In the genomic region with DNA sequence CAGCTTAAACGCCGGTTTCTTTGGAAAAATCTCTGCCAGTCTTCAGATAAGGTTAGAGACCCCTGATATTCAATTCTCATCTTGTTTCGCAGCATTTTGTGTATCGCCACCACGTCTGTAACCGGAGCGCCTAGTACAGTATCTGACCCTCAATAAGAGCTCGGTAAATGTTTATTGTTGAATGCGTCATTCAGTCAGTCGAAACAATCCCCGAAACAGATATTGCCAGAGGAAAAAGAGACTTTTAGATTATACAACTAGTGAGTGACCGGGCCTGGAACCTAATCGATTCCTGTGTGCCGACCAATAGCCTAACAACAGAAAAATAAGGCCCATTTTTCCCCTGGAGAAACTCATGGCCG, we compare ENCODE assay signal across 8 cellular contexts. TPM values are rescaled to one million over a fixed set of nuclear protein-coding genes. Genes with fewer than 3 reads are reported as not detected.
DNase-seq lines count a peak whose midpoint lies in the region; ATAC-seq and TF ChIP-seq lines count a peak whose summit lies in the region.

No MANE protein-coding gene starts in this region.

- no peak for ATAC-seq in left lung
- ATAC-seq in HG02588 (IDR thresholded peaks at IDR 0.05; ENCODE audit: unreplicated experiment): no peak

- H3K4me3 ChIP-seq in adrenal gland: peak overlapping the region; percentile 40 to 83 (median 70)
- peak overlapping the region; percentile 67 to 77 for H3K4me3 ChIP-seq in left lung
- peak overlapping the region; percentile 60 to 94 for H3K4me3 ChIP-seq in testis

- no peaks in the 10 kb centered on the region for H3K36me3 ChIP-seq in adrenal gland (replicated peaks in 1 of 2)
- H3K36me3 ChIP-seq in left lung: no peaks in the 10 kb centered on the region
- H3K36me3 ChIP-seq in testis (ENCODE audit: low read depth, missing control alignments): no peaks in the 10 kb centered on the region

- intact Hi-C loops in adrenal gland (cut with DNase I): no loop called here
- intact Hi-C loops in left lung (cut with DNase I): loop anchor here in 1 of 2 donors (10.0 kb wide), 1 partner anchor 191 kb away; a partner anchor contains a TSS
- intact Hi-C loops in testis (cut with DNase I; ENCODE audit: low total_unique reads): loop anchor here (10.0 kb wide), 1 partner anchor 191 kb away; a partner anchor contains a TSS

- 4 to 9% (median 8%) methylated on average over 15 of the region's 15 CpGs for WGBS in adrenal gland, 4 donors
- 2 to 5% methylated on average over 15 of the region's 15 CpGs for WGBS in testis, 2 donors

- H3K9me3 ChIP-seq in adrenal gland (replicated peaks in 1 of 3) (no peaks in the 10 kb centered on the region), left lung (no peaks in the 10 kb centered on the region), testis (no peaks in the 10 kb centered on the region)

- no peak for TF ChIP-seq POLR2A in adrenal gland (IDR thresholded peaks at IDR 0.05)
- no peak for TF ChIP-seq POLR2A in testis (IDR thresholded peaks at IDR 0.05)

- H3K27me3 Mint-ChIP-seq in activated CD4-positive, alpha-beta T cell treated with anti-CD3 and anti-CD28 coated beads, Interleukin-2, amount 10 ng/mL, durations not matched to agents 7 days and 5 days: no peaks in the 10 kb centered on the region

- POLR2A ChIA-PET in activated CD4-positive, alpha-beta T cell treated with anti-CD3 and anti-CD28 coated beads, Interleukin-2, amount 10 ng/mL, durations not matched to agents 7 days and 5 days (lab: Charles Lee): no interaction called here

- CTCF ChIA-PET in activated CD4-positive, alpha-beta T cell treated with anti-CD3 and anti-CD28 coated beads, Interleukin-2, amount 10 ng/mL, durations not matched to agents 7 days and 5 days (lab: Charles Lee): interaction anchor here (1.2 to 3.2 kb wide), 4 partner anchors 10 to 197 kb away, joined by 3 to 12 read pairs (median 4); a partner anchor contains a TSS

- peak overlapping the region; percentile 97 for H3K27ac Mint-ChIP-seq in activated CD4-positive, alpha-beta T cell treated with anti-CD3 and anti-CD28 coated beads, Interleukin-2, amount 10 ng/mL, durations not matched to agents 7 days and 5 days

- H3K27me3 ChIP-seq in adrenal gland: no peaks in the 10 kb centered on the region
- no peaks in the 10 kb centered on the region for H3K27me3 ChIP-seq in left lung
- no peaks in the 10 kb centered on the region for H3K27me3 ChIP-seq in testis

- H3K27ac ChIP-seq in adrenal gland: peak overlapping the region in 3 of 5 donors; percentile 67 to 83 (median 80)
- H3K27ac ChIP-seq in left lung: peak overlapping the region in 1 of 2 donors; percentile 68
- H3K27ac ChIP-seq in testis: peak overlapping the region; percentile 78 to 79

- peaks cover 12% of the 10 kb centered on the region for H3K36me3 Mint-ChIP-seq in activated CD4-positive, alpha-beta T cell treated with anti-CD3 and anti-CD28 coated beads, Interleukin-2, amount 10 ng/mL, durations not matched to agents 7 days and 5 days (ENCODE audit: low read depth)

- no peak for DNase-seq in activated CD4-positive, alpha-beta T cell treated with anti-CD3 and anti-CD28 coated beads, Interleukin-2, amount 10 ng/mL, durations not matched to agents 7 days and 5 days
- DNase-seq in activated CD4-positive, alpha-beta T cell treated with anti-CD3 and anti-CD28 coated beads for 4 hours: no peak
- DNase-seq in adrenal gland (no peak), left lung (no peak), testis (no peak), NCI-H2107 treated with DMSO at 0.1 percent for 48 hours (lab: John Stamatoyannopoulos, UW; ENCODE audit: unreplicated experiment) (no peak)
- no peak for DNase-seq in stimulated activated naive CD4-positive, alpha-beta T cell treated with Interleukin-2 at 50 U/mL for 16 hours (lab: John Stamatoyannopoulos, UW)

- H3K4me1 ChIP-seq in adrenal gland (replicated peaks in 1 of 2) (peaks cover 6 to 14% of the 10 kb centered on the region in 2 donors), left lung (peaks cover 3 to 25% of the 10 kb centered on the region in 2 donors), testis (peaks cover 9% of the 10 kb centered on the region)

- peak overlapping the region; percentile 89 for H3K4me3 Mint-ChIP-seq in activated CD4-positive, alpha-beta T cell treated with anti-CD3 and anti-CD28 coated beads, Interleukin-2, amount 10 ng/mL, durations not matched to agents 7 days and 5 days

- no peak for TF ChIP-seq CTCF in adrenal gland (IDR thresholded peaks at IDR 0.05)
- no peak for TF ChIP-seq CTCF in left lung (IDR thresholded peaks at IDR 0.05)
- no peak for TF ChIP-seq CTCF in testis (IDR thresholded peaks at IDR 0.05)

- peaks cover 2% of the 10 kb centered on the region for H3K9me3 Mint-ChIP-seq in activated CD4-positive, alpha-beta T cell treated with anti-CD3 and anti-CD28 coated beads, Interleukin-2, amount 10 ng/mL, durations not matched to agents 7 days and 5 days

- peaks cover 50% of the 10 kb centered on the region for H3K4me1 Mint-ChIP-seq in activated CD4-positive, alpha-beta T cell treated with anti-CD3 and anti-CD28 coated beads, Interleukin-2, amount 10 ng/mL, durations not matched to agents 7 days and 5 days

RNA-seq across cellular contexts. Expression of a gene that starts 0.6 kb away (rescaled TPM):
- 10 to 100 TPM; 61.6 to 73.2 TPM for total RNA-seq in activated CD4-positive, alpha-beta T cell treated with anti-CD3 and anti-CD28 coated beads, Interleukin-2, amount 10 ng/mL, durations not matched to agents 7 days and 5 days
- 10 to 100 TPM; 10.8 to 63.7 (median 30.7) TPM for total RNA-seq in adrenal gland
- 10 to 100 TPM; 15.0 to 87.8 (median 60.9) TPM for polyA plus RNA-seq in adrenal gland
- 10 to 100 TPM; 42.2 to 48.8 TPM for total RNA-seq in left lung
- total RNA-seq in testis: 10 to 100 TPM; 88.0 to 88.1 TPM
- polyA plus RNA-seq in testis (ENCODE audit: insufficient read depth, low read depth, low replicate concordance): 74.4 TPM

RNA-seq across cellular contexts. Expression of a gene that starts 7.1 kb away (rescaled TPM):
- total RNA-seq in activated CD4-positive, alpha-beta T cell treated with anti-CD3 and anti-CD28 coated beads, Interleukin-2, amount 10 ng/mL, durations not matched to agents 7 days and 5 days: 100 to 1,000 TPM; 323 to 336 TPM
- total RNA-seq in adrenal gland (10 to 100 TPM; 18.5 to 99.1 (median 60.0) TPM), left lung (100 to 1,000 TPM in 1 of 2 donors, 10 to 100 TPM in 1; 91.8 to 240 TPM), testis (10 to 100 TPM; 13.5 to 19.5 TPM)
- polyA plus RNA-seq in adrenal gland (100 to 1,000 TPM in 1 of 3 donors, 10 to 100 TPM in 2; 35.9 to 130 (median 68.9) TPM), testis (ENCODE audit: insufficient read depth, low read depth, low replicate concordance) (23.0 TPM)

RNA-seq across cellular contexts. Expression of a gene that starts 27.9 kb away (rescaled TPM):
- total RNA-seq in activated CD4-positive, alpha-beta T cell treated with anti-CD3 and anti-CD28 coated beads, Interleukin-2, amount 10 ng/mL, durations not matched to agents 7 days and 5 days: 10 to 100 TPM; 19.6 to 23.6 TPM
- total RNA-seq in adrenal gland: 10 to 100 TPM; 27.4 to 55.6 (median 43.7) TPM
- 10 to 100 TPM; 53.7 to 80.5 (median 70.1) TPM for polyA plus RNA-seq in adrenal gland
- 10 to 100 TPM; 22.6 to 23.6 TPM for total RNA-seq in left lung
- total RNA-seq in testis: 10 to 100 TPM; 28.7 to 33.7 TPM
- 24.6 TPM for polyA plus RNA-seq in testis (ENCODE audit: insufficient read depth, low read depth, low replicate concordance)

RNA-seq across cellular contexts. Expression of a gene that starts 36.3 kb away (rescaled TPM):
- under 1 TPM in 1 of 2 experiments, not detected in 1; 0.07 TPM for total RNA-seq in activated CD4-positive, alpha-beta T cell treated with anti-CD3 and anti-CD28 coated beads, Interleukin-2, amount 10 ng/mL, durations not matched to agents 7 days and 5 days
- total RNA-seq in adrenal gland (1 to 10 TPM in 6 of 8 donors, under 1 TPM in 2; 0.18 to 3.2 (median 1.7) TPM), left lung (1 to 10 TPM; 4.1 to 5.2 TPM), testis (10 to 100 TPM; 23.7 to 25.2 TPM)
- polyA plus RNA-seq in adrenal gland (1 to 10 TPM in 2 of 3 donors, under 1 TPM in 1; 0.93 to 8.4 (median 3.3) TPM), testis (ENCODE audit: insufficient read depth, low read depth, low replicate concordance) (78.7 TPM)

RNA-seq across cellular contexts. Expression of a gene that starts 36.4 kb away (rescaled TPM):
- 1 to 10 TPM in 1 of 2 experiments, under 1 TPM in 1; 0.94 to 1.6 TPM for total RNA-seq in activated CD4-positive, alpha-beta T cell treated with anti-CD3 and anti-CD28 coated beads, Interleukin-2, amount 10 ng/mL, durations not matched to agents 7 days and 5 days
- 10 to 100 TPM; 25.2 to 50.1 (median 39.1) TPM for total RNA-seq in adrenal gland
- 10 to 100 TPM; 19.3 to 45.9 (median 28.8) TPM for polyA plus RNA-seq in adrenal gland
- 100 to 1,000 TPM; 122 to 147 TPM for total RNA-seq in left lung
- 100 to 1,000 TPM in 1 of 2 donors, 10 to 100 TPM in 1; 53.0 to 172 TPM for total RNA-seq in testis
- 201 TPM for polyA plus RNA-seq in testis (ENCODE audit: insufficient read depth, low read depth, low replicate concordance)
